In genomic region chr15:72271895-72272212, GRCh38 we compare ENCODE assay signal across 8 cellular contexts. TPM values are rescaled to one million over a fixed set of nuclear protein-coding genes. Genes with fewer than 3 reads are reported as not detected.
DNase-seq lines count a peak whose midpoint lies in the region; ATAC-seq lines count a peak whose summit lies in the region.

No MANE protein-coding gene starts in this region.

- peak overlapping the region; percentile 91 for H3K4me3 Mint-ChIP-seq in activated naive CD8-positive, alpha-beta T cell treated with anti-CD3 and anti-CD28 coated beads, Interleukin-2, amount 10 ng/mL, durations not matched to agents 7 days and 5 days

- peaks cover 8% of the 10 kb centered on the region for H3K27me3 Mint-ChIP-seq in activated naive CD8-positive, alpha-beta T cell treated with anti-CD3 and anti-CD28 coated beads, Interleukin-2, amount 10 ng/mL, durations not matched to agents 7 days and 5 days

- POLR2A ChIA-PET in activated naive CD8-positive, alpha-beta T cell treated with anti-CD3 and anti-CD28 coated beads, Interleukin-2, amount 10 ng/mL, durations not matched to agents 7 days and 5 days (lab: Charles Lee): interaction anchor here (1.0 to 2.7 kb wide), 2 partner anchors 42 to 45 kb away, joined by 3 to 14 read pairs; partner anchors contain the start of gene PKM

- H3K4me1 Mint-ChIP-seq in activated naive CD8-positive, alpha-beta T cell treated with anti-CD3 and anti-CD28 coated beads, Interleukin-2, amount 10 ng/mL, durations not matched to agents 7 days and 5 days: peaks cover 28% of the 10 kb centered on the region

- peaks cover 6% of the 10 kb centered on the region for H3K36me3 Mint-ChIP-seq in activated naive CD8-positive, alpha-beta T cell treated with anti-CD3 and anti-CD28 coated beads, Interleukin-2, amount 10 ng/mL, durations not matched to agents 7 days and 5 days

- H3K4me1 ChIP-seq in HUES6 (ENCODE audit: control insufficient read depth, insufficient read depth, low read length) (peaks cover 13% of the 10 kb centered on the region; the same call in 1 of the 2 replicates), iPS-15b (ENCODE audit: control insufficient read depth, insufficient read depth, low read length) (no peaks in the 10 kb centered on the region)

- H3K4me3 ChIP-seq in HUES6 (ENCODE audit: low read depth, low read length) (peak overlapping the region; percentile 76), iPS-15b (ENCODE audit: low read depth, low read length) (peak overlapping the region; percentile 74)

- H3K27me3 ChIP-seq in HUES6 (ENCODE audit: control insufficient read depth, insufficient read depth, low read length) (0 out of 2 replicates have a peak, but pooled peaks cover 10% of the 10 kb centered on the region), iPS-15b (ENCODE audit: control insufficient read depth, insufficient read depth, low read length) (no peaks in the 10 kb centered on the region)

- H3K9me3 ChIP-seq in HUES6 (ENCODE audit: control insufficient read depth, insufficient read depth, low read depth, low read length): no peaks in the 10 kb centered on the region
- H3K9me3 ChIP-seq in iPS-15b (ENCODE audit: control insufficient read depth, insufficient read depth, low read length): no peaks in the 10 kb centered on the region

- H3K9me3 Mint-ChIP-seq in activated naive CD8-positive, alpha-beta T cell treated with anti-CD3 and anti-CD28 coated beads, Interleukin-2, amount 10 ng/mL, durations not matched to agents 7 days and 5 days: no peaks in the 10 kb centered on the region

- ATAC-seq in activated naive CD8-positive, alpha-beta T cell treated with anti-CD3 and anti-CD28 coated beads, Interleukin-2, amount 10 ng/mL, durations not matched to agents 7 days and 5 days (ENCODE audit: low read depth): peak; percentile 2
- ATAC-seq in GM18498 (IDR thresholded peaks at IDR 0.05; ENCODE audit: unreplicated experiment): no peak

- peak; percentile 36 for DNase-seq in activated CD4-positive, alpha-beta T cell treated with anti-CD3 and anti-CD28 coated beads for 48 hours
- no peak for DNase-seq in activated CD4-positive, alpha-beta T cell treated with anti-CD3 and anti-CD28 coated beads for 4 hours
- DNase-seq in activated naive CD8-positive, alpha-beta T cell treated with anti-CD3 and anti-CD28 coated beads, Interleukin-2, amount 10 ng/mL, durations not matched to agents 7 days and 5 days: no peak
- DNase-seq in stimulated activated CD4-positive, alpha-beta T cell treated with anti-CD3 and anti-CD28 coated beads, Interleukin-1b, Interleukin-23, amount 100 ng/mL, for 48 hours: peak; percentile 22
- DNase-seq in DMS79 (lab: John Stamatoyannopoulos, UW): no peak

- H3K27ac Mint-ChIP-seq in activated naive CD8-positive, alpha-beta T cell treated with anti-CD3 and anti-CD28 coated beads, Interleukin-2, amount 10 ng/mL, durations not matched to agents 7 days and 5 days: peak overlapping the region; percentile 79

- H3K36me3 ChIP-seq in HUES6 (ENCODE audit: control insufficient read depth, insufficient read depth, low read length) (peaks cover 21% of the 10 kb centered on the region), iPS-15b (ENCODE audit: control insufficient read depth, insufficient read depth, low read length) (peaks cover 8% of the 10 kb centered on the region)

- H3K9ac ChIP-seq in HUES6 (ENCODE audit: low read length) (peak overlapping the region; percentile 87), iPS-15b (ENCODE audit: low read depth, low read length) (peak overlapping the region; percentile 70)

- no peak overlapping the region for H3K27ac ChIP-seq in HUES6 (ENCODE audit: low read depth, low read length)

RNA-seq across cellular contexts. Expression of gene PARP6, which starts 0.5 kb away (rescaled TPM):
- total RNA-seq in activated naive CD8-positive, alpha-beta T cell treated with anti-CD3 and anti-CD28 coated beads, Interleukin-2, amount 10 ng/mL, durations not matched to agents 7 days and 5 days: 10 to 100 TPM; 86.7 to 90.2 TPM

RNA-seq across cellular contexts. Expression of gene PKM, which starts 40.9 kb away (rescaled TPM):
- 100 to 1,000 TPM; 965 to 980 TPM for total RNA-seq in activated naive CD8-positive, alpha-beta T cell treated with anti-CD3 and anti-CD28 coated beads, Interleukin-2, amount 10 ng/mL, durations not matched to agents 7 days and 5 days

RNA-seq across cellular contexts. Expression of gene CELF6, which starts 48.1 kb away (rescaled TPM):
- total RNA-seq in activated naive CD8-positive, alpha-beta T cell treated with anti-CD3 and anti-CD28 coated beads, Interleukin-2, amount 10 ng/mL, durations not matched to agents 7 days and 5 days: 1 to 10 TPM; 1.7 to 2.2 TPM

Comparison
In these comparisons a context has a peak if more than half of its experiments do, and no peak if none do; other contexts are left out.
1. DNase-seq: peak in activated CD4-positive, alpha-beta T cell treated with anti-CD3 and anti-CD28 coated beads for 48 hours (single experiment) and stimulated activated CD4-positive, alpha-beta T cell treated with anti-CD3 and anti-CD28 coated beads, Interleukin-1b, Interleukin-23, amount 100 ng/mL, for 48 hours (single experiment); none in activated CD4-positive, alpha-beta T cell treated with anti-CD3 and anti-CD28 coated beads for 4 hours (0 of 2), activated naive CD8-positive, alpha-beta T cell treated with anti-CD3 and anti-CD28 coated beads, Interleukin-2, amount 10 ng/mL, durations not matched to agents 7 days and 5 days (single experiment) and DMS79 (single experiment).